In the genomic region with DNA sequence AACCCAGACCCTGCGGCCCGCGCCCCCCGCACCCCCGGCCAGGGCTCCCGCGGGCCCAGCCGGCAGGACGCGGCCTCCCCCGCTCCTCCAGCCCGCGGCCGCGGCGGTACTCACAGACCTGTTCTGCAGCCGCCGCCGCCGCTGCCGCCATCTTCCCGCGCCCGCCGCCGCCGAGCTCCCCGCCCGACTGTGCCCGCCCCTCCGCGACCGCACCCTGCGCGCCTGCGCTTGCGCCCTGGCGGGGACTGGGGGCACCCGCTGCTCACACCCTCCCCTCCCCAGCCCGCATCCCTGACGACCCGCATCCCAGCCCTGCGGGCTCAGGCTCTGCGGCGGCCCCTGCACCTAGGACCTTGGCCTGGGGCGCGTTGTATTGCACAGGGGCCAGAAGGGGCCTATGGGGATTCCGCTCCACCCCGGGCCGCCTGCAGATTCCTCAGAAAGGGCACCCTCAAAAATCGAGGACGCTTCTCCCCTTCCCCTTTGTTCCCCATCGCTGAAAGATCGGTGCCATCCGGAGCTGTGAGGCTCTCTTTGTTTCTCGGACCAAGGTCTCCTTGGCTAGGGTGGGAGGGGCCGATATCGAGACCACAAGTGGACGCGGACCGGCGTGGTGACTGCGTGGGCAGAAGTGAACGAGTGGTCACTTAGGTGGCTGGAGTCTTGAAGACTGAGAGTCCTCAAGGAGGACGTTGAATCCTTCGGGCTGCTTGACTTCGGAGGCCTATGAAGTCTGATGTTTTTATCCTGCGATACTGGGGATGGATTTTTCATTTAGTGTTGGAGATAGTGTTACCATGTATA, we compare ENCODE assay signal across 1 cellular context.
TF ChIP-seq lines count a peak whose summit lies in the region.

A gene with protein sequence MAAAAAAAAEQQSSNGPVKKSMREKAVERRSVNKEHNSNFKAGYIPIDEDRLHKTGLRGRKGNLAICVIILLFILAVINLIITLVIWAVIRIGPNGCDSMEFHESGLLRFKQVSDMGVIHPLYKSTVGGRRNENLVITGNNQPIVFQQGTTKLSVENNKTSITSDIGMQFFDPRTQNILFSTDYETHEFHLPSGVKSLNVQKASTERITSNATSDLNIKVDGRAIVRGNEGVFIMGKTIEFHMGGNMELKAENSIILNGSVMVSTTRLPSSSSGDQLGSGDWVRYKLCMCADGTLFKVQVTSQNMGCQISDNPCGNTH (minus strand): TSS at position 191 of the 804 bp plus-strand sequence. CDS start 40 bp downstream, at position 151.

TF ChIP-seq in IMR-90, 13 proteins besides CTCF, POLR2A, EP300 and RAD21:
- TF ChIP-seq, protein P1, sequence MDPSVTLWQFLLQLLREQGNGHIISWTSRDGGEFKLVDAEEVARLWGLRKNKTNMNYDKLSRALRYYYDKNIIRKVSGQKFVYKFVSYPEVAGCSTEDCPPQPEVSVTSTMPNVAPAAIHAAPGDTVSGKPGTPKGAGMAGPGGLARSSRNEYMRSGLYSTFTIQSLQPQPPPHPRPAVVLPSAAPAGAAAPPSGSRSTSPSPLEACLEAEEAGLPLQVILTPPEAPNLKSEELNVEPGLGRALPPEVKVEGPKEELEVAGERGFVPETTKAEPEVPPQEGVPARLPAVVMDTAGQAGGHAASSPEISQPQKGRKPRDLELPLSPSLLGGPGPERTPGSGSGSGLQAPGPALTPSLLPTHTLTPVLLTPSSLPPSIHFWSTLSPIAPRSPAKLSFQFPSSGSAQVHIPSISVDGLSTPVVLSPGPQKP (IDR thresholded peaks at IDR 0.05; ENCODE audit: borderline replicate concordance, low read depth, low read length): no peak
- TF ChIP-seq MXI1 (IDR thresholded peaks at IDR 0.05; ENCODE audit: borderline replicate concordance, low read depth, low read length) (no peak), MAZ (IDR thresholded peaks at IDR 0.05; ENCODE audit: borderline replicate concordance, low read depth, low read length) (peak; percentile 50; the same call in 1 of the 2 replicates)
- TF ChIP-seq, protein P2, sequence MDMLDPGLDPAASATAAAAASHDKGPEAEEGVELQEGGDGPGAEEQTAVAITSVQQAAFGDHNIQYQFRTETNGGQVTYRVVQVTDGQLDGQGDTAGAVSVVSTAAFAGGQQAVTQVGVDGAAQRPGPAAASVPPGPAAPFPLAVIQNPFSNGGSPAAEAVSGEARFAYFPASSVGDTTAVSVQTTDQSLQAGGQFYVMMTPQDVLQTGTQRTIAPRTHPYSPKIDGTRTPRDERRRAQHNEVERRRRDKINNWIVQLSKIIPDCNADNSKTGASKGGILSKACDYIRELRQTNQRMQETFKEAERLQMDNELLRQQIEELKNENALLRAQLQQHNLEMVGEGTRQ (IDR thresholded peaks at IDR 0.05; ENCODE audit: low read depth, low read length): no peak
